Comparison of ENCODE assay signal across 18 cellular contexts in genomic region chr3:113545594-113545993, GRCh38. TPM values are rescaled to one million over a fixed set of nuclear protein-coding genes. Genes with fewer than 3 reads are reported as not detected.
"Had no signal": no experiment of that assay in that cellular context is flagged by ENCODE, and none has a peak within 500 bp of the region (broad histone marks: within the 10 kb centered on the region; RNA-seq: fewer than 3 reads in every experiment).

No MANE protein-coding gene starts in this region.

- H3K4me2 ChIP-seq: smooth muscle cell had no signal

- H3K36me3 ChIP-seq: breast epithelium, neutrophil, right atrium auricular region, upper lobe of left lung, WERI-Rb-1 had no signal

- H3K4me3 ChIP-seq: breast epithelium, dorsolateral prefrontal cortex, lung, right atrium auricular region, smooth muscle cell, upper lobe of left lung had no signal

- ATAC-seq: stimulated activated effector memory CD8-positive, alpha-beta T cell treated with anti-CD3 and anti-CD28 coated beads, Interleukin-12 subunit alpha, Interleukin-12 subunit beta, amount 100 ng/mL, for 72 hours had no signal

- H3K27ac ChIP-seq: breast epithelium, dorsolateral prefrontal cortex, neutrophil, right atrium auricular region, upper lobe of left lung, WERI-Rb-1 had no signal

- H3K27me3 Mint-ChIP-seq: activated naive CD8-positive, alpha-beta T cell treated with anti-CD3 and anti-CD28 coated beads, Interleukin-2, amount 10 ng/mL, durations not matched to agents 7 days and 5 days; naive B cell had no signal

- H3K9me3 Mint-ChIP-seq: stimulated activated effector memory CD8-positive, alpha-beta T cell treated with anti-CD3 and anti-CD28 coated beads, Interleukin-12 subunit alpha, Interleukin-12 subunit beta, amount 100 ng/mL, for 72 hours had no signal

- H3K4me1 ChIP-seq: breast epithelium, right atrium auricular region, upper lobe of left lung had no signal

- DNase-seq: activated CD4-positive, alpha-beta T cell treated with anti-CD3 and anti-CD28 coated beads for 48 hours; activated CD8-positive, alpha-beta memory T cell treated with anti-CD3 and anti-CD28 coated beads for 24 hours; activated effector memory CD4-positive, alpha-beta T cell treated with Interleukin-2 at 50 U/mL for 16 hours; activated naive CD8-positive, alpha-beta T cell treated with anti-CD3 and anti-CD28 coated beads, Interleukin-2, amount 10 ng/mL, durations not matched to agents 7 days and 5 days; aorta; dorsolateral prefrontal cortex; hypothalamus; posterior cingulate gyrus; T1000; upper lobe of left lung; WERI-Rb-1 had no signal

- H3K27me3 ChIP-seq: breast epithelium, dorsolateral prefrontal cortex, neutrophil, right atrium auricular region, upper lobe of left lung had no signal

- H3K9me3 ChIP-seq: breast epithelium, neutrophil, upper lobe of left lung had no signal

RNA-seq across cellular contexts. Expression of gene SIDT1, which starts 13.2 kb away (rescaled TPM):
- total RNA-seq: smooth muscle cell had no signal
- polyA plus RNA-seq: smooth muscle cell had no signal
